Comparison of ENCODE assay signal across 1 cellular context in the genomic region with DNA sequence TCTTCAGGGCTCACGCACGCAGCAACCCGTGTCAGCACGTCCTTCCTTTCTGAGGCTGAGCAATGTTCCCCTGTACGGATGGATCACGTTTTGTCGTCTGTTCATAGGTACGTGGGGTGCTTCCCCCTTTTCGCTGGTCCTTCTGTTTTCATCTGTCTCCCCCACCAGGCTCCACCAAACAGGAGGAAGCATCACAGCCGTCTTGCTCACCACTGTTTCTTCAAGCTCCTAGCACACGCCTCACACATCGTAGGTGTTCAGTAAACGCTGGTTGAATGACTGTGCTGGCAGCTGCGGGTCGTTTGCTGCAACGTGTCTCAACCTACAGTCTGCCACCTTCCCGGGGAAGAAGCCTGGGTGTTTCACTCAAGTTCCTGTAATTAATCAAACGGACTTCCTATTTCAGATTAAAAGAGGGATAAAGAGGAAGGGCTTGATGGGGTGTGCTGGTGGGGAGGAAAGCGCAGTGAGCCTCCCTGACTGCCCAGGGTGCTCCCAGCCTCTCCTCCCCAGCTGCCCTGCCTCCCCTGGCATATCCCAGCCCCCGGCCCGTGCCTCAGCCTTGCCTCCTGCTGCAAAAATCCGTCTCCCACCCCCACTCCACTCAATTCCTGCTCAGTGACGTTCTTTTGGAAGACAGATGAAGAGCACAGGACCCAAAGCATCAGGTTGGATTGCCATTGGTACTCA.
TF ChIP-seq lines count a peak whose summit lies in the region.

No MANE protein-coding gene starts in this region.

TF ChIP-seq in HepG2, 621 proteins besides CTCF, POLR2A, EP300 and RAD21 (continued from another document):
- TF ChIP-seq, protein P1, sequence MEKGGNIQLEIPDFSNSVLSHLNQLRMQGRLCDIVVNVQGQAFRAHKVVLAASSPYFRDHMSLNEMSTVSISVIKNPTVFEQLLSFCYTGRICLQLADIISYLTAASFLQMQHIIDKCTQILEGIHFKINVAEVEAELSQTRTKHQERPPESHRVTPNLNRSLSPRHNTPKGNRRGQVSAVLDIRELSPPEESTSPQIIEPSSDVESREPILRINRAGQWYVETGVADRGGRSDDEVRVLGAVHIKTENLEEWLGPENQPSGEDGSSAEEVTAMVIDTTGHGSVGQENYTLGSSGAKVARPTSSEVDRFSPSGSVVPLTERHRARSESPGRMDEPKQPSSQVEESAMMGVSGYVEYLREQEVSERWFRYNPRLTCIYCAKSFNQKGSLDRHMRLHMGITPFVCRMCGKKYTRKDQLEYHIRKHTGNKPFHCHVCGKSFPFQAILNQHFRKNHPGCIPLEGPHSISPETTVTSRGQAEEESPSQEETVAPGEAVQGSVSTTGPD (CRISPR knock-in tag; IDR thresholded peaks at IDR 0.05) = no peak
- TF ChIP-seq, protein P2, sequence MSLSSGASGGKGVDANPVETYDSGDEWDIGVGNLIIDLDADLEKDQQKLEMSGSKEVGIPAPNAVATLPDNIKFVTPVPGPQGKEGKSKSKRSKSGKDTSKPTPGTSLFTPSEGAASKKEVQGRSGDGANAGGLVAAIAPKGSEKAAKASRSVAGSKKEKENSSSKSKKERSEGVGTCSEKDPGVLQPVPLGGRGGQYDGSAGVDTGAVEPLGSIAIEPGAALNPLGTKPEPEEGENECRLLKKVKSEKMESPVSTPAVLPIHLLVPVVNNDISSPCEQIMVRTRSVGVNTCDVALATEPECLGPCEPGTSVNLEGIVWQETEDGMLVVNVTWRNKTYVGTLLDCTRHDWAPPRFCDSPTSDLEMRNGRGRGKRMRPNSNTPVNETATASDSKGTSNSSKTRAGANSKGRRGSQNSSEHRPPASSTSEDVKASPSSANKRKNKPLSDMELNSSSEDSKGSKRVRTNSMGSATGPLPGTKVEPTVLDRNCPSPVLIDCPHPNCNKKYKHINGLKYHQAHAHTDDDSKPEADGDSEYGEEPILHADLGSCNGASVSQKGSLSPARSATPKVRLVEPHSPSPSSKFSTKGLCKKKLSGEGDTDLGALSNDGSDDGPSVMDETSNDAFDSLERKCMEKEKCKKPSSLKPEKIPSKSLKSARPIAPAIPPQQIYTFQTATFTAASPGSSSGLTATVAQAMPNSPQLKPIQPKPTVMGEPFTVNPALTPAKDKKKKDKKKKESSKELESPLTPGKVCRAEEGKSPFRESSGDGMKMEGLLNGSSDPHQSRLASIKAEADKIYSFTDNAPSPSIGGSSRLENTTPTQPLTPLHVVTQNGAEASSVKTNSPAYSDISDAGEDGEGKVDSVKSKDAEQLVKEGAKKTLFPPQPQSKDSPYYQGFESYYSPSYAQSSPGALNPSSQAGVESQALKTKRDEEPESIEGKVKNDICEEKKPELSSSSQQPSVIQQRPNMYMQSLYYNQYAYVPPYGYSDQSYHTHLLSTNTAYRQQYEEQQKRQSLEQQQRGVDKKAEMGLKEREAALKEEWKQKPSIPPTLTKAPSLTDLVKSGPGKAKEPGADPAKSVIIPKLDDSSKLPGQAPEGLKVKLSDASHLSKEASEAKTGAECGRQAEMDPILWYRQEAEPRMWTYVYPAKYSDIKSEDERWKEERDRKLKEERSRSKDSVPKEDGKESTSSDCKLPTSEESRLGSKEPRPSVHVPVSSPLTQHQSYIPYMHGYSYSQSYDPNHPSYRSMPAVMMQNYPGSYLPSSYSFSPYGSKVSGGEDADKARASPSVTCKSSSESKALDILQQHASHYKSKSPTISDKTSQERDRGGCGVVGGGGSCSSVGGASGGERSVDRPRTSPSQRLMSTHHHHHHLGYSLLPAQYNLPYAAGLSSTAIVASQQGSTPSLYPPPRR (CRISPR knock-in tag; IDR thresholded peaks at IDR 0.05; ENCODE audit: borderline replicate concordance) = no peak
- TF ChIP-seq, protein P3, sequence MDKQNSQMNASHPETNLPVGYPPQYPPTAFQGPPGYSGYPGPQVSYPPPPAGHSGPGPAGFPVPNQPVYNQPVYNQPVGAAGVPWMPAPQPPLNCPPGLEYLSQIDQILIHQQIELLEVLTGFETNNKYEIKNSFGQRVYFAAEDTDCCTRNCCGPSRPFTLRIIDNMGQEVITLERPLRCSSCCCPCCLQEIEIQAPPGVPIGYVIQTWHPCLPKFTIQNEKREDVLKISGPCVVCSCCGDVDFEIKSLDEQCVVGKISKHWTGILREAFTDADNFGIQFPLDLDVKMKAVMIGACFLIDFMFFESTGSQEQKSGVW (CRISPR knock-in tag; IDR thresholded peaks at IDR 0.05; ENCODE audit: borderline replicate concordance) = no peak
TF ChIP-seq in HepG2: peak in this region for 0.
